In the genomic region with DNA sequence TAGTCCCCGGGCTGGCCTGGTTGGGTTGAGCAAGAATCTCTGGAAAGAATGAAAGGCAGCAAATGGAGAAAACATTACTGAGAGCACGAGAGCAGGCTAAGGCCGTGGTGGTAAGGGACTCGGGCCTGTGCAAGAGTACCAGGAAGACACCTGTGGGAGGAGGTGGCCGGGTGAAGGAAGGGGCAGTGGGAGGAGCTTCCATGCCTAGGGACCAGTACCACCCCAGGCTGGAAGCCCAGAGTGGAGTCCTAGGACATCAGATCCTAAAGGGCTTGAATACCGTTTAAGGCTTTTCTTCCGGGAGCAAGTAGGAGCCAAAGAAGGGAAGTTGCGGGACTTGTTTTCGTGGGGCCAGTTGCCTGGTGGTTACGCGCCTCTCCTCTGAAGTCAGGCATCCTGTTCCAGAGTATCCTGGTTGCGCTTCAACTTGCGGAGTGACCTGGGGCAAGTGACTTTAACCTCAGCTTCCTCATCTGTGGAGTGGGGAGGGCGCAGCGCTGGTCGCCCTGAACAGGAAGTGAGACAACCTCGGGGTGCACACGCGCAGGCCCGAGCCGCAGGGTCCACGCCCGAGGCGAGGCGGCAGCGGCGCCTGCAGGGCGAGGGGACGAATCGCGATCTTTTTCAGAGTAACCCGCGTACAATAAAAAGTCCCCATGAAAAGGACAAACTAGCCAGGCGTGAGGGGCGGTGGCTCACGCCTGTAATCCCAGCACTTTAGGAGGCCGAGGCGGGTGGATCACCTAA, we compare ENCODE assay signal across 1 cellular context.
TF ChIP-seq lines count a peak whose summit lies in the region.

No MANE protein-coding gene starts in this region.

TF ChIP-seq in HepG2, 621 proteins besides CTCF, POLR2A, EP300 and RAD21 (continued from another document and continues in another):
- TF ChIP-seq, protein P1, sequence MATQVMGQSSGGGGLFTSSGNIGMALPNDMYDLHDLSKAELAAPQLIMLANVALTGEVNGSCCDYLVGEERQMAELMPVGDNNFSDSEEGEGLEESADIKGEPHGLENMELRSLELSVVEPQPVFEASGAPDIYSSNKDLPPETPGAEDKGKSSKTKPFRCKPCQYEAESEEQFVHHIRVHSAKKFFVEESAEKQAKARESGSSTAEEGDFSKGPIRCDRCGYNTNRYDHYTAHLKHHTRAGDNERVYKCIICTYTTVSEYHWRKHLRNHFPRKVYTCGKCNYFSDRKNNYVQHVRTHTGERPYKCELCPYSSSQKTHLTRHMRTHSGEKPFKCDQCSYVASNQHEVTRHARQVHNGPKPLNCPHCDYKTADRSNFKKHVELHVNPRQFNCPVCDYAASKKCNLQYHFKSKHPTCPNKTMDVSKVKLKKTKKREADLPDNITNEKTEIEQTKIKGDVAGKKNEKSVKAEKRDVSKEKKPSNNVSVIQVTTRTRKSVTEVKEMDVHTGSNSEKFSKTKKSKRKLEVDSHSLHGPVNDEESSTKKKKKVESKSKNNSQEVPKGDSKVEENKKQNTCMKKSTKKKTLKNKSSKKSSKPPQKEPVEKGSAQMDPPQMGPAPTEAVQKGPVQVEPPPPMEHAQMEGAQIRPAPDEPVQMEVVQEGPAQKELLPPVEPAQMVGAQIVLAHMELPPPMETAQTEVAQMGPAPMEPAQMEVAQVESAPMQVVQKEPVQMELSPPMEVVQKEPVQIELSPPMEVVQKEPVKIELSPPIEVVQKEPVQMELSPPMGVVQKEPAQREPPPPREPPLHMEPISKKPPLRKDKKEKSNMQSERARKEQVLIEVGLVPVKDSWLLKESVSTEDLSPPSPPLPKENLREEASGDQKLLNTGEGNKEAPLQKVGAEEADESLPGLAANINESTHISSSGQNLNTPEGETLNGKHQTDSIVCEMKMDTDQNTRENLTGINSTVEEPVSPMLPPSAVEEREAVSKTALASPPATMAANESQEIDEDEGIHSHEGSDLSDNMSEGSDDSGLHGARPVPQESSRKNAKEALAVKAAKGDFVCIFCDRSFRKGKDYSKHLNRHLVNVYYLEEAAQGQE (IDR thresholded peaks at IDR 0.05; ENCODE audit: borderline replicate concordance in 1 of 2, low read depth in 1 of 2, low read length in 2 of 2) = no peak
- TF ChIP-seq PBX2 (CRISPR knock-in tag; IDR thresholded peaks at IDR 0.05) = 0 out of 2 replicates have a peak, but pooled peaks have one; percentile 13
- no peak for TF ChIP-seq JDP2 (CRISPR knock-in tag; IDR thresholded peaks at IDR 0.05; ENCODE audit: borderline replicate concordance)
- TF ChIP-seq ZBTB8A (CRISPR knock-in tag; IDR thresholded peaks at IDR 0.05; ENCODE audit: borderline replicate concordance, low read depth) = peak; percentile 96
- TF ChIP-seq ZNF879 (CRISPR knock-in tag; IDR thresholded peaks at IDR 0.05) = 0 out of 2 replicates have a peak, but pooled peaks have one; percentile 71
- TF ChIP-seq, protein P2, sequence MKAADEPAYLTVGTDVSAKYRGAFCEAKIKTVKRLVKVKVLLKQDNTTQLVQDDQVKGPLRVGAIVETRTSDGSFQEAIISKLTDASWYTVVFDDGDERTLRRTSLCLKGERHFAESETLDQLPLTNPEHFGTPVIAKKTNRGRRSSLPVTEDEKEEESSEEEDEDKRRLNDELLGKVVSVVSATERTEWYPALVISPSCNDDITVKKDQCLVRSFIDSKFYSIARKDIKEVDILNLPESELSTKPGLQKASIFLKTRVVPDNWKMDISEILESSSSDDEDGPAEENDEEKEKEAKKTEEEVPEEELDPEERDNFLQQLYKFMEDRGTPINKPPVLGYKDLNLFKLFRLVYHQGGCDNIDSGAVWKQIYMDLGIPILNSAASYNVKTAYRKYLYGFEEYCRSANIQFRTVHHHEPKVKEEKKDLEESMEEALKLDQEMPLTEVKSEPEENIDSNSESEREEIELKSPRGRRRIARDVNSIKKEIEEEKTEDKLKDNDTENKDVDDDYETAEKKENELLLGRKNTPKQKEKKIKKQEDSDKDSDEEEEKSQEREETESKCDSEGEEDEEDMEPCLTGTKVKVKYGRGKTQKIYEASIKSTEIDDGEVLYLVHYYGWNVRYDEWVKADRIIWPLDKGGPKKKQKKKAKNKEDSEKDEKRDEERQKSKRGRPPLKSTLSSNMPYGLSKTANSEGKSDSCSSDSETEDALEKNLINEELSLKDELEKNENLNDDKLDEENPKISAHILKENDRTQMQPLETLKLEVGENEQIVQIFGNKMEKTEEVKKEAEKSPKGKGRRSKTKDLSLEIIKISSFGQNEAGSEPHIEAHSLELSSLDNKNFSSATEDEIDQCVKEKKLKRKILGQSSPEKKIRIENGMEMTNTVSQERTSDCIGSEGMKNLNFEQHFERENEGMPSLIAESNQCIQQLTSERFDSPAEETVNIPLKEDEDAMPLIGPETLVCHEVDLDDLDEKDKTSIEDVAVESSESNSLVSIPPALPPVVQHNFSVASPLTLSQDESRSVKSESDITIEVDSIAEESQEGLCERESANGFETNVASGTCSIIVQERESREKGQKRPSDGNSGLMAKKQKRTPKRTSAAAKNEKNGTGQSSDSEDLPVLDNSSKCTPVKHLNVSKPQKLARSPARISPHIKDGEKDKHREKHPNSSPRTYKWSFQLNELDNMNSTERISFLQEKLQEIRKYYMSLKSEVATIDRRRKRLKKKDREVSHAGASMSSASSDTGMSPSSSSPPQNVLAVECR (CRISPR knock-in tag; IDR thresholded peaks at IDR 0.05; ENCODE audit: borderline replicate concordance) = peak; percentile 63
- TF ChIP-seq ZNF639 (CRISPR knock-in tag; conservative IDR thresholded peaks at IDR 0.05) = no peak; the same call in none of the 2 replicates
- TF ChIP-seq FUBP1 (CRISPR knock-in tag; IDR thresholded peaks at IDR 0.05; ENCODE audit: borderline replicate concordance) = no peak
- no peak for TF ChIP-seq SMAD9 (CRISPR knock-in tag; IDR thresholded peaks at IDR 0.05)
- peak; percentile 93 for TF ChIP-seq RBFOX2 (IDR thresholded peaks at IDR 0.05; ENCODE audit: low read depth, low read length)
- TF ChIP-seq SRSF9 (IDR thresholded peaks at IDR 0.05; ENCODE audit: borderline replicate concordance, insufficient read depth, low read depth, low read length, poor library complexity, severe bottlenecking) = no peak
- TF ChIP-seq, protein P3, sequence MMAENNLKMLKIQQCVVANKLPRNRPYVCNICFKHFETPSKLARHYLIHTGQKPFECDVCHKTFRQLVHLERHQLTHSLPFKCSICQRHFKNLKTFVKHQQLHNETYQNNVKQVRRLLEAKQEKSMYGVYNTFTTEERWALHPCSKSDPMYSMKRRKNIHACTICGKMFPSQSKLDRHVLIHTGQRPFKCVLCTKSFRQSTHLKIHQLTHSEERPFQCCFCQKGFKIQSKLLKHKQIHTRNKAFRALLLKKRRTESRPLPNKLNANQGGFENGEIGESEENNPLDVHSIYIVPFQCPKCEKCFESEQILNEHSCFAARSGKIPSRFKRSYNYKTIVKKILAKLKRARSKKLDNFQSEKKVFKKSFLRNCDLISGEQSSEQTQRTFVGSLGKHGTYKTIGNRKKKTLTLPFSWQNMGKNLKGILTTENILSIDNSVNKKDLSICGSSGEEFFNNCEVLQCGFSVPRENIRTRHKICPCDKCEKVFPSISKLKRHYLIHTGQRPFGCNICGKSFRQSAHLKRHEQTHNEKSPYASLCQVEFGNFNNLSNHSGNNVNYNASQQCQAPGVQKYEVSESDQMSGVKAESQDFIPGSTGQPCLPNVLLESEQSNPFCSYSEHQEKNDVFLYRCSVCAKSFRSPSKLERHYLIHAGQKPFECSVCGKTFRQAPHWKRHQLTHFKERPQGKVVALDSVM (CRISPR knock-in tag; IDR thresholded peaks at IDR 0.05) = no peak; the same call in 1 of the 2 replicates
- peak; percentile 43; the same call in 1 of the 2 replicates for TF ChIP-seq SNAPC4 (CRISPR knock-in tag; IDR thresholded peaks at IDR 0.05)
- TF ChIP-seq ZMYM3 (CRISPR knock-in tag; IDR thresholded peaks at IDR 0.05) = peak; percentile 88
- no peak; the same call in none of the 2 replicates for TF ChIP-seq RELA (CRISPR knock-in tag; IDR thresholded peaks at IDR 0.05)
- no peak for TF ChIP-seq ZFP36 (IDR thresholded peaks at IDR 0.05; ENCODE audit: borderline replicate concordance, low read depth, low read length, partially characterized antibody)
- TF ChIP-seq NFE2L2 (IDR thresholded peaks at IDR 0.05; ENCODE audit: low read length) = no peak
- no peak; the same call in 1 of the 2 replicates for TF ChIP-seq PCBP1 (IDR thresholded peaks at IDR 0.05; ENCODE audit: borderline replicate concordance, low read depth, low read length)
- TF ChIP-seq GABPB1 (CRISPR knock-in tag; IDR thresholded peaks at IDR 0.05) = peak; percentile 94
- TF ChIP-seq, protein P4, sequence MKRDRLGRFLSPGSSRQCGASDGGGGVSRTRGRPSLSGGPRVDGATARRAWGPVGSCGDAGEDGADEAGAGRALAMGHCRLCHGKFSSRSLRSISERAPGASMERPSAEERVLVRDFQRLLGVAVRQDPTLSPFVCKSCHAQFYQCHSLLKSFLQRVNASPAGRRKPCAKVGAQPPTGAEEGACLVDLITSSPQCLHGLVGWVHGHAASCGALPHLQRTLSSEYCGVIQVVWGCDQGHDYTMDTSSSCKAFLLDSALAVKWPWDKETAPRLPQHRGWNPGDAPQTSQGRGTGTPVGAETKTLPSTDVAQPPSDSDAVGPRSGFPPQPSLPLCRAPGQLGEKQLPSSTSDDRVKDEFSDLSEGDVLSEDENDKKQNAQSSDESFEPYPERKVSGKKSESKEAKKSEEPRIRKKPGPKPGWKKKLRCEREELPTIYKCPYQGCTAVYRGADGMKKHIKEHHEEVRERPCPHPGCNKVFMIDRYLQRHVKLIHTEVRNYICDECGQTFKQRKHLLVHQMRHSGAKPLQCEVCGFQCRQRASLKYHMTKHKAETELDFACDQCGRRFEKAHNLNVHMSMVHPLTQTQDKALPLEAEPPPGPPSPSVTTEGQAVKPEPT (CRISPR knock-in tag; IDR thresholded peaks at IDR 0.05; ENCODE audit: low read depth) = no peak; the same call in 1 of the 2 replicates
- no peak for TF ChIP-seq ZNF367 (CRISPR knock-in tag; IDR thresholded peaks at IDR 0.05; ENCODE audit: borderline replicate concordance)
- peak; percentile 87; the same call in 1 of the 2 replicates for TF ChIP-seq ZNF891 (CRISPR knock-in tag; IDR thresholded peaks at IDR 0.05)
- no peak for TF ChIP-seq ZNF235 (CRISPR knock-in tag; IDR thresholded peaks at IDR 0.05; ENCODE audit: borderline replicate concordance)
- peak; percentile 92; the same call in 1 of the 2 replicates for TF ChIP-seq ZNF564 (CRISPR knock-in tag; IDR thresholded peaks at IDR 0.05)
- TF ChIP-seq CREB1 (IDR thresholded peaks at IDR 0.05) = peak; percentile 36; the same call in 1 of the 2 replicates
- no peak for TF ChIP-seq CREB1 (CRISPR knock-in tag; IDR thresholded peaks at IDR 0.05)
- no peak for TF ChIP-seq ZMAT5 (CRISPR knock-in tag; IDR thresholded peaks at IDR 0.05; ENCODE audit: borderline replicate concordance, low read depth)
